Comparison of ENCODE assay signal across 10 cellular contexts in genomic region chr6:2793491-2794151, GRCh38. TPM values are rescaled to one million over a fixed set of nuclear protein-coding genes. Genes with fewer than 3 reads are reported as not detected.
DNase-seq lines count a peak whose midpoint lies in the region; ATAC-seq and TF ChIP-seq lines count a peak whose summit lies in the region.
"Had no signal": no experiment of that assay in that cellular context is flagged by ENCODE, and none has a peak within 500 bp of the region (broad histone marks: within the 10 kb centered on the region; RNA-seq: fewer than 3 reads in every experiment).

No MANE protein-coding gene starts in this region.

- peak overlapping the region; percentile 41 for H3K4me3 Mint-ChIP-seq in T-helper 1 cell treated with Interleukin-12 subunit alpha and Interleukin-12 subunit beta and Interleukin-4 antibody, amounts not matched to agents 30 μg/mL and 1 μg/mL, for 36 hours

- no peaks in the 10 kb centered on the region for H3K27me3 ChIP-seq in aorta (ENCODE audit: control insufficient read depth in 1 of 2, insufficient read depth in 2 of 2, low read length in 1 of 2)
- H3K27me3 ChIP-seq in prostate gland (replicated peaks; ENCODE audit: insufficient read depth), result no peaks in the 10 kb centered on the region
- H3K27me3 ChIP-seq: tibial nerve had no signal

- TF ChIP-seq CTCF in epithelial cell of esophagus (IDR thresholded peaks at IDR 0.05; ENCODE audit: insufficient read depth, low read depth, low read length, missing control alignments), result no peak
- TF ChIP-seq CTCF in prostate gland (IDR thresholded peaks at IDR 0.05), result no peak

- H3K9me3 ChIP-seq in aorta (ENCODE audit: control insufficient read depth, low read length) (no peaks in the 10 kb centered on the region), prostate gland (no peaks in the 10 kb centered on the region)
- H3K9me3 ChIP-seq: A549, tibial nerve had no signal

- intact Hi-C loops in aorta (cut with DNase I), result loop anchor here (2.0 to 5.0 kb wide), 2 partner anchors 49 to 137 kb away; partner anchors contain the start of gene SERPINB1 (in 2 of the 2)
- intact Hi-C loops in prostate gland (cut with DNase I), result loop anchor here (2.0 to 5.0 kb wide), 2 partner anchors 47 to 139 kb away; partner anchors contain the start of gene SERPINB1

- TF ChIP-seq POLR2A in prostate gland (IDR thresholded peaks at IDR 0.05), result no peak

- H3K27me3 Mint-ChIP-seq in T-helper 1 cell treated with Interleukin-12 subunit alpha and Interleukin-12 subunit beta and Interleukin-4 antibody, amounts not matched to agents 30 μg/mL and 1 μg/mL, for 36 hours (ENCODE audit: low read depth), result no peaks in the 10 kb centered on the region

- no peak for ATAC-seq in aorta (ENCODE audit: low FRiP score)
- ATAC-seq: A549 had no signal

- H3K27ac ChIP-seq in aorta (ENCODE audit: low read depth in 1 of 2, low read length in 2 of 2), result peak overlapping the region in 1 of 2 donors; percentile 3
- no peak overlapping the region for H3K27ac ChIP-seq in prostate gland
- H3K27ac ChIP-seq: A549, tibial nerve had no signal

- peaks cover 42% of the 10 kb centered on the region for H3K4me1 Mint-ChIP-seq in T-helper 1 cell treated with Interleukin-12 subunit alpha and Interleukin-12 subunit beta and Interleukin-4 antibody, amounts not matched to agents 30 μg/mL and 1 μg/mL, for 36 hours (ENCODE audit: low read depth)

- WGBS in aorta, 2 donors, result 59 to 67% methylated on average over 9 of the region's 9 CpGs
- 46% methylated on average over 9 of the region's 9 CpGs for WGBS in prostate gland

- H3K36me3 ChIP-seq in aorta (ENCODE audit: control insufficient read depth in 1 of 2, insufficient read depth in 2 of 2, low read length in 1 of 2), result no peaks in the 10 kb centered on the region
- no peaks in the 10 kb centered on the region for H3K36me3 ChIP-seq in prostate gland

- H3K36me3 Mint-ChIP-seq in T-helper 1 cell treated with Interleukin-12 subunit alpha and Interleukin-12 subunit beta and Interleukin-4 antibody, amounts not matched to agents 30 μg/mL and 1 μg/mL, for 36 hours (ENCODE audit: low read depth), result peaks cover 7% of the 10 kb centered on the region

- no peaks in the 10 kb centered on the region for H3K9me3 Mint-ChIP-seq in T-helper 1 cell treated with Interleukin-12 subunit alpha and Interleukin-12 subunit beta and Interleukin-4 antibody, amounts not matched to agents 30 μg/mL and 1 μg/mL, for 36 hours

- H3K27ac Mint-ChIP-seq in T-helper 1 cell treated with Interleukin-12 subunit alpha and Interleukin-12 subunit beta and Interleukin-4 antibody, amounts not matched to agents 30 μg/mL and 1 μg/mL, for 36 hours, result peak overlapping the region; percentile 93

- DNase-seq in NK-92 treated with Interleukin-12 subunit alpha and Interleukin-12 subunit beta, amount 100 ng/mL, for 24 hours (lab: John Stamatoyannopoulos, UW), result peak; percentile 51
- DNase-seq in NK-92 (lab: John Stamatoyannopoulos, UW; ENCODE audit: unreplicated experiment) (no peak), epithelial cell of esophagus (ENCODE audit: low read depth) (peak; percentile 81), aorta (no peak), RKO (ENCODE audit: low spot score) (no peak), prostate gland (ENCODE audit: low spot score) (no peak)
- peak; percentile 21 for DNase-seq in stimulated activated CD4-positive, alpha-beta T cell treated with anti-CD3 and anti-CD28 coated beads, Interleukin-4, amount 100 ng/mL, for 24 hours

- H3K4me3 ChIP-seq in epithelial cell of esophagus (ENCODE audit: low read length), result no peak overlapping the region
- H3K4me3 ChIP-seq in aorta (ENCODE audit: low read length in 2 of 2), result no peak overlapping the region
- H3K4me3 ChIP-seq in prostate gland, result no peak overlapping the region
- H3K4me3 ChIP-seq: A549, tibial nerve had no signal

- H3K4me1 ChIP-seq in aorta (ENCODE audit: control insufficient read depth in 1 of 2, insufficient read depth in 2 of 2, low read length in 2 of 2), result peaks cover 0 to 2% of the 10 kb centered on the region in 2 donors
- no peaks in the 10 kb centered on the region for H3K4me1 ChIP-seq in prostate gland (replicated peaks)

RNA-seq across cellular contexts. Expression of gene WRNIP1, which starts 28.4 kb away (rescaled TPM):
- 10 to 100 TPM; 36.8 to 39.7 TPM for total RNA-seq in aorta
- 10 to 100 TPM; 23.2 to 40.3 TPM for polyA plus RNA-seq in aorta
- 10 to 100 TPM; 89.6 to 90.0 TPM for total RNA-seq in prostate gland

RNA-seq across cellular contexts. Expression of gene MYLK4, which starts 42.9 kb away (rescaled TPM):
- 1 to 10 TPM; 1.4 to 1.7 TPM for total RNA-seq in aorta
- 1 to 10 TPM in 1 of 2 donors, under 1 TPM in 1; 0.38 to 2.5 TPM for polyA plus RNA-seq in aorta
- total RNA-seq in prostate gland, result under 1 TPM; 0.46 to 0.97 TPM

RNA-seq across cellular contexts. Expression of gene SERPINB1, which starts 48.0 kb away (rescaled TPM):
- total RNA-seq in aorta (10 to 100 TPM; 42.8 to 46.6 TPM), prostate gland (10 to 100 TPM; 27.5 to 31.1 TPM)
- 10 to 100 TPM; 30.2 to 59.5 TPM for polyA plus RNA-seq in aorta

Comparison
In these comparisons a context has a peak if more than half of its experiments do, and no peak if none do; other contexts are left out.
1. DNase-seq: peak in NK-92 treated with Interleukin-12 subunit alpha and Interleukin-12 subunit beta, amount 100 ng/mL, for 24 hours (single experiment), epithelial cell of esophagus (single experiment) and stimulated activated CD4-positive, alpha-beta T cell treated with anti-CD3 and anti-CD28 coated beads, Interleukin-4, amount 100 ng/mL, for 24 hours (single experiment); none in NK-92 (single experiment), aorta (0 of 2), RKO (single experiment) and prostate gland (single experiment).